19 cellular contexts compared by ENCODE assay signal in the genomic region with DNA sequence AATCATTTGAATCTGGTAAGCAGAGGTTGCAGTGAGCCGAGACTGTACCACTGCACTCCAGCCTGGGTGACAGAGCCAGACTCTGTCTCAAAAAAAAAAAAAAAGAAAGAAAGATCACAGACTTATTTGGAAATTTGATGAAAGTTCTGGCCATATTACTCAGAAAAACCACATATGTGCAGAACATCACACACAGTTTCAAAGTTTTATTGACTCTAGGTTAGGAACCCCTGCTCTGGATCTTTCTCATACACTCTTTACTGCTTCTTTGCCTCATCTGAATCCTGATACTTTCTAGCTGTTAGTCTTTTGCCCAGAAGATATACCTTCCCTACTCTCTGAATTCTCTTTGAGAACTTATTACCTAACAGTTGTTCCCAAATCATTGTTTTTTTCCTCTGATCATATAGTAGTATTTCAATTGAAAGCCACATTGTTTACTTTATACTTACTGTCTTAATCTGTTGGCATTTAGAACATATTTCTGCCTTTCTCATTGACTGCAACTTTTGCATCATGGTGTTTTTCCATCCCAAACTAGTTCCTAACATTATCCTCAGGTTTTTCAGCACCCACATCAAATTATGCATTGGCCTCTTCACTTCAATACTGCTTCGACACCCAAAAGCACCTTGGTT.
DNase-seq lines count a peak whose midpoint lies in the region; ATAC-seq and TF ChIP-seq lines count a peak whose summit lies in the region.
"Had no signal": no experiment of that assay in that cellular context is flagged by ENCODE, and none has a peak within 500 bp of the region (broad histone marks: within the 10 kb centered on the region; RNA-seq: fewer than 3 reads in every experiment).

No MANE protein-coding gene starts in this region.

- H3K4me1 ChIP-seq in PC-3 (ENCODE audit: insufficient read depth, low read length), result 0 out of 2 replicates have a peak, but pooled peaks cover 8% of the 10 kb centered on the region
- H3K4me1 ChIP-seq: foreskin keratinocyte had no signal

- H4K20me1 ChIP-seq in PC-3 (ENCODE audit: low read length), result no peaks in the 10 kb centered on the region

- POLR2A ChIA-PET in naive thymus-derived CD8-positive, alpha-beta T cell (lab: Charles Lee), result interaction anchor here (0.6 kb wide), 1 partner anchor 94 kb away, joined by 3 read pairs; no protein-coding TSS in a partner anchor
- POLR2A ChIA-PET in PC-3 (lab: Charles Lee; ENCODE audit: unreplicated experiment), result no interaction called here

- no peaks in the 10 kb centered on the region for H3K27me3 ChIP-seq in PC-3 (ENCODE audit: low read length)
- H3K27me3 ChIP-seq: foreskin keratinocyte had no signal

- no peak for TF ChIP-seq CTCF in PC-3 (conservative IDR thresholded peaks at IDR 0.05; ENCODE audit: low read depth, low read length)

- H3K27ac ChIP-seq in PC-3 (ENCODE audit: low read length), result no peak overlapping the region
- H3K27ac ChIP-seq: 22Rv1, coronary artery, foreskin keratinocyte had no signal

- no peak overlapping the region for H3K4me3 ChIP-seq in PC-3 (ENCODE audit: low read length)
- H3K4me3 ChIP-seq: coronary artery had no signal

- no peak for DNase-seq in activated CD4-positive, CD25-positive, alpha-beta regulatory T cell treated with anti-CD3 and anti-CD28 coated beads, Interleukin-2, amount 50 U/mL, for 72 hours
- peak; percentile 55 for DNase-seq in HCEC 1CT
- peak; percentile 2 for DNase-seq in activated naive CD8-positive, alpha-beta T cell treated with anti-CD3 and anti-CD28 coated beads for 36 hours
- no peak for DNase-seq in naive thymus-derived CD8-positive, alpha-beta T cell
- DNase-seq in NCI-H82 (lab: John Stamatoyannopoulos, UW), result no peak
- DNase-seq in PC-3, result no peak
- no peak for DNase-seq in NCI-H1694 treated with DMSO at 0.1 percent for 48 hours (lab: John Stamatoyannopoulos, UW)
- DNase-seq: activated CD8-positive, alpha-beta memory T cell treated with anti-CD3 and anti-CD28 coated beads for 24 hours; activated effector memory CD4-positive, alpha-beta T cell treated with anti-CD3 and anti-CD28 coated beads, Interleukin-2, amount 50 U/mL, for 16 hours; foreskin keratinocyte; KG1; NCI-H1930; stimulated activated CD4-positive, alpha-beta T cell treated with anti-CD3 and anti-CD28 coated beads, Interleukin-4, amount 100 ng/mL, for 24 hours; substantia nigra had no signal

- H3K79me2 ChIP-seq in PC-3 (ENCODE audit: low read length), result no peaks in the 10 kb centered on the region

- no peak overlapping the region for H2AFZ ChIP-seq in PC-3 (ENCODE audit: low read length)

- no peak overlapping the region for H3K9ac ChIP-seq in PC-3 (ENCODE audit: low read length)

- intact Hi-C loops in PC-3 (cut with micrococcal nuclease), result no loop called here

- peak; percentile 66 to 74 for ATAC-seq in activated CD4-positive, CD25-positive, alpha-beta regulatory T cell treated with anti-CD3 and anti-CD28 coated beads, Interleukin-2, amount 50 U/mL, for 24 hours
- no peak for ATAC-seq in naive thymus-derived CD8-positive, alpha-beta T cell
- ATAC-seq in PC-3, result no peak
- ATAC-seq: foreskin keratinocyte had no signal

- H3K27ac Mint-ChIP-seq in activated naive CD8-positive, alpha-beta T cell treated with anti-CD3 and anti-CD28 coated beads for 36 hours, result no peak overlapping the region
- H3K27ac Mint-ChIP-seq in naive thymus-derived CD8-positive, alpha-beta T cell, result peak overlapping the region in 7 of 10 donors; percentile 34 to 90 (median 73)
- H3K27ac Mint-ChIP-seq: progenitor cell of endocrine pancreas had no signal

- H3K4me1 Mint-ChIP-seq in activated naive CD8-positive, alpha-beta T cell treated with anti-CD3 and anti-CD28 coated beads for 36 hours, result peaks cover 18% of the 10 kb centered on the region
- H3K4me1 Mint-ChIP-seq in naive thymus-derived CD8-positive, alpha-beta T cell, result peaks cover 11 to 34% (median 20%) of the 10 kb centered on the region in 4 donors
- H3K4me1 Mint-ChIP-seq: neural crest cell had no signal

- no peaks in the 10 kb centered on the region for H3F3A ChIP-seq in PC-3 (ENCODE audit: low read length, unreplicated experiment)

- H3K9me3 ChIP-seq in PC-3 (ENCODE audit: low read length), result no peaks in the 10 kb centered on the region

- peaks cover 8% of the 10 kb centered on the region for H3K36me3 Mint-ChIP-seq in activated naive CD8-positive, alpha-beta T cell treated with anti-CD3 and anti-CD28 coated beads for 36 hours
- peaks cover 0 to 25% (median 2%) of the 10 kb centered on the region in 3 donors for H3K36me3 Mint-ChIP-seq in naive thymus-derived CD8-positive, alpha-beta T cell

- no peak overlapping the region for H3K4me2 ChIP-seq in PC-3 (ENCODE audit: low read length)

- no TSS peak for BruUV-seq in PC-3 (replicated peaks; lab: Mats Ljungman, UMichigan)

- CTCF ChIA-PET in PC-3 (lab: Charles Lee), result no interaction called here

- H3K36me3 ChIP-seq in PC-3 (ENCODE audit: low read depth, low read length), result no peaks in the 10 kb centered on the region; the same call in 1 of the 2 replicates

- no peak overlapping the region for H3K4me3 Mint-ChIP-seq in activated naive CD8-positive, alpha-beta T cell treated with anti-CD3 and anti-CD28 coated beads for 36 hours
- peak overlapping the region in 6 of 10 donors; percentile 0 to 51 (median 38) for H3K4me3 Mint-ChIP-seq in naive thymus-derived CD8-positive, alpha-beta T cell
- H3K4me3 Mint-ChIP-seq: neural crest cell had no signal

- H3K9me2 ChIP-seq in PC-3 (replicated peaks; ENCODE audit: low read length), result no peaks in the 10 kb centered on the region

- H3K27me3 Mint-ChIP-seq in activated naive CD8-positive, alpha-beta T cell treated with anti-CD3 and anti-CD28 coated beads for 36 hours, result no peaks in the 10 kb centered on the region
- no peaks in the 10 kb centered on the region for H3K27me3 Mint-ChIP-seq in naive thymus-derived CD8-positive, alpha-beta T cell
- H3K27me3 Mint-ChIP-seq: progenitor cell of endocrine pancreas had no signal

- H3K9me3 Mint-ChIP-seq in activated naive CD8-positive, alpha-beta T cell treated with anti-CD3 and anti-CD28 coated beads for 36 hours, result no peaks in the 10 kb centered on the region
- no peaks in the 10 kb centered on the region for H3K9me3 Mint-ChIP-seq in naive thymus-derived CD8-positive, alpha-beta T cell
- H3K9me3 Mint-ChIP-seq: neural crest cell had no signal

Comparison
In these comparisons a context has a peak if more than half of its experiments do, and no peak if none do; other contexts are left out.
1. ATAC-seq: peak in activated CD4-positive, CD25-positive, alpha-beta regulatory T cell treated with anti-CD3 and anti-CD28 coated beads, Interleukin-2, amount 50 U/mL, for 24 hours (2 of 2); none in naive thymus-derived CD8-positive, alpha-beta T cell (0 of 2) and PC-3 (single experiment).
2. DNase-seq: peak in HCEC 1CT (single experiment) and activated naive CD8-positive, alpha-beta T cell treated with anti-CD3 and anti-CD28 coated beads for 36 hours (single experiment); none in activated CD4-positive, CD25-positive, alpha-beta regulatory T cell treated with anti-CD3 and anti-CD28 coated beads, Interleukin-2, amount 50 U/mL, for 72 hours (single experiment), naive thymus-derived CD8-positive, alpha-beta T cell (0 of 10), NCI-H82 (single experiment), PC-3 (single experiment) and NCI-H1694 treated with DMSO at 0.1 percent for 48 hours (single experiment).